ENCODE assay signal across 8 cellular contexts in the genomic region with DNA sequence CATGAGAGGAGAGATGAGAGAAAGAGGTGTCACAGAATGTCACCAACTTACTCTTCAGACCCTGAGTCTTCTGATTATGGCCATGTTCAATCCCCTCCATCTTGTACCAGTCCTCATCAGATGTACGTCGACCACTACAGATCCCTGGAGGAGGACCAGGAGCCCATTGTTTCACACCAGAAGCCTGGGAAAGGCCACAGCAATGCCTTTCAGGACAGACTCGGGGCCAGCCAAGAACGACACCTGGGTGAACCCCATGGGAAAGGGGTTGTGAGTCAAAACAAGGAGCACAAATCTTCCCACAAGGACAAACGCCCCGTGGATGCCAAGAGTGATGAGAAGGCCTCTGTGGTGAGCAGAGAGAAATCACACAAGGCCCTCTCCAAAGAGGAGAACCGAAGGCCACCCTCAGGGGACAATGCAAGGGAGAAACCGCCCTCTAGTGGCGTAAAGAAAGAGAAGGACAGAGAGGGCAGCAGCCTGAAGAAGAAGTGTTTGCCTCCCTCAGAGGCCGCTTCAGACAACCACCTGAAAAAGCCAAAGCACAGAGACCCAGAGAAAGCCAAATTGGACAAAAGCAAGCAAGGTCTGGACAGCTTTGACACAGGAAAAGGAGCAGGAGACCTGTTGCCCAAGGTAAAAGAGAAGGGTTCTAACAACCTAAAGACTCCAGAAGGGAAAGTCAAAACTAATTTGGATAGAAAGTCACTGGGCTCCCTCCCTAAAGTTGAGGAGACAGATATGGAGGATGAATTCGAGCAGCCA. TPM values are rescaled to one million over a fixed set of nuclear protein-coding genes. Genes with fewer than 3 reads are reported as not detected.
DNase-seq lines count a peak whose midpoint lies in the region; ATAC-seq and TF ChIP-seq lines count a peak whose summit lies in the region.

No MANE protein-coding gene starts in this region.

- peaks cover 48% of the 10 kb centered on the region for H3K79me2 ChIP-seq in DOHH2 (ENCODE audit: control insufficient read depth, low read length)

- H3K4me1 ChIP-seq in DOHH2 (ENCODE audit: control insufficient read depth, low read length) (peaks cover 7% of the 10 kb centered on the region; the same call in 1 of the 2 replicates), thoracic aorta (ENCODE audit: control insufficient read depth in 1 of 2, low read depth in 2 of 2) (no peaks in the 10 kb centered on the region)

- peaks cover 94% of the 10 kb centered on the region for H3K36me3 ChIP-seq in DOHH2 (ENCODE audit: control insufficient read depth, low read length)
- H3K36me3 ChIP-seq in kidney epithelial cell (ENCODE audit: control insufficient read depth, insufficient read depth, low read length): no peaks in the 10 kb centered on the region
- H3K36me3 ChIP-seq in thoracic aorta: peaks cover 60% of the 10 kb centered on the region

- peaks cover 9% of the 10 kb centered on the region; the same call in 1 of the 2 replicates for H3F3A ChIP-seq in DOHH2 (ENCODE audit: control insufficient read depth, insufficient read depth)

- no peak overlapping the region for H3K4me2 ChIP-seq in DOHH2 (ENCODE audit: low read length)

- no peaks in the 10 kb centered on the region for H3K9me2 ChIP-seq in DOHH2 (replicated peaks; ENCODE audit: control insufficient read depth, low read length)

- H3K9me3 ChIP-seq in DOHH2 (ENCODE audit: control insufficient read depth, insufficient read depth, low read length) (no peaks in the 10 kb centered on the region), thoracic aorta (no peaks in the 10 kb centered on the region)

- no peaks in the 10 kb centered on the region for H3K27me3 ChIP-seq in DOHH2 (ENCODE audit: control insufficient read depth, low read length)
- H3K27me3 ChIP-seq in kidney epithelial cell (ENCODE audit: control insufficient read depth, insufficient read depth, low read length): no peaks in the 10 kb centered on the region
- no peaks in the 10 kb centered on the region for H3K27me3 ChIP-seq in thoracic aorta (replicated peaks; ENCODE audit: insufficient read depth)

- DNase-seq in RPMI8226 (peak; percentile 74), astrocyte of the spinal cord (ENCODE audit: low read depth, low spot score) (peak; percentile 34), kidney epithelial cell (ENCODE audit: low read depth) (no peak), thoracic aorta (ENCODE audit: low spot score) (no peak)

- H3K27ac ChIP-seq in DOHH2 (ENCODE audit: low read depth, low read length) (no peak overlapping the region), thoracic aorta (no peak overlapping the region)

- TF ChIP-seq CTCF in DOHH2 (IDR thresholded peaks at IDR 0.05; ENCODE audit: low read depth, low read length, poor library complexity, severe bottlenecking) (peak; percentile 96), astrocyte of the spinal cord (IDR thresholded peaks at IDR 0.05; ENCODE audit: low read depth, low read length) (peak; percentile 81), kidney epithelial cell (IDR thresholded peaks at IDR 0.05; ENCODE audit: insufficient read depth, low read length, poor library complexity, severe bottlenecking) (peak; percentile 77), thoracic aorta (IDR thresholded peaks at IDR 0.05) (peak; percentile 18)

- H4K20me1 ChIP-seq in DOHH2 (ENCODE audit: control insufficient read depth, insufficient read depth, low read depth, low read length): peaks cover 4% of the 10 kb centered on the region; the same call in 1 of the 2 replicates

- ATAC-seq in HG03565 (IDR thresholded peaks at IDR 0.05; ENCODE audit: unreplicated experiment) (peak; percentile 41), thoracic aorta (ENCODE audit: insufficient number of reproducible peaks, low FRiP score, low read depth) (no peak), GM18867 (IDR thresholded peaks at IDR 0.05; ENCODE audit: unreplicated experiment) (no peak), GM19467 (IDR thresholded peaks at IDR 0.05; ENCODE audit: unreplicated experiment) (no peak)

- in situ Hi-C loops in astrocyte of the spinal cord (cut with HindIII; ENCODE audit: low sequenced_read_pairs): no loop called here

- H3K4me3 ChIP-seq in DOHH2 (ENCODE audit: low read length): no peak overlapping the region
- no peak overlapping the region for H3K4me3 ChIP-seq in astrocyte of the spinal cord (ENCODE audit: low read depth, low read length)
- no peak overlapping the region for H3K4me3 ChIP-seq in kidney epithelial cell (ENCODE audit: low read depth, low read length)
- no peak overlapping the region for H3K4me3 ChIP-seq in thoracic aorta

RNA-seq across cellular contexts. Expression of a gene that starts 8.0 kb away (rescaled TPM):
- total RNA-seq in kidney epithelial cell: 51.8 and 56.7 TPM in 2 replicates
- total RNA-seq in thoracic aorta: 10 to 100 TPM; 23.3 to 40.6 TPM

RNA-seq across cellular contexts. Expression of a gene that starts 27.0 kb away (rescaled TPM):
- 33.6 and 37.6 TPM in 2 replicates for total RNA-seq in kidney epithelial cell
- total RNA-seq in thoracic aorta: 10 to 100 TPM; 42.9 to 57.0 TPM

RNA-seq across cellular contexts. Expression of a gene that starts 39.7 kb away (rescaled TPM):
- total RNA-seq in kidney epithelial cell (163 and 235 TPM in 2 replicates), thoracic aorta (10 to 100 TPM; 29.6 to 37.2 TPM)

RNA-seq across cellular contexts. Expression of a gene that starts 49.3 kb away (rescaled TPM):
- 158 and 164 TPM in 2 replicates for total RNA-seq in kidney epithelial cell
- 10 to 100 TPM in 1 of 2 donors, 1 to 10 TPM in 1; 8.3 to 10.0 TPM for total RNA-seq in thoracic aorta

RNA-seq across cellular contexts. Expression of a gene that starts 59.6 kb away (rescaled TPM):
- total RNA-seq in kidney epithelial cell (932 and 942 TPM in 2 replicates), thoracic aorta (100 to 1,000 TPM; 433 to 469 TPM)

Comparison
In these comparisons a context has a peak if more than half of its experiments do, and no peak if none do; other contexts are left out.
1. CTCF ChIP-seq: peak in every context shown above with its lines; median percentile 96 in DOHH2; 81 in astrocyte of the spinal cord; 77 in kidney epithelial cell; 18 in thoracic aorta.
2. DNase-seq: peak in RPMI8226 (single experiment) and astrocyte of the spinal cord (single experiment); none in kidney epithelial cell (single experiment) and thoracic aorta (single experiment).